In genomic region chr6:11712760-11713159, GRCh38 we compare ENCODE assay signal across 10 cellular contexts.
DNase-seq lines count a peak whose midpoint lies in the region; ATAC-seq and TF ChIP-seq lines count a peak whose summit lies in the region.
"Had no signal": no experiment of that assay in that cellular context is flagged by ENCODE, and none has a peak within 500 bp of the region (broad histone marks: within the 10 kb centered on the region; RNA-seq: fewer than 3 reads in every experiment).

No MANE protein-coding gene starts in this region.

- intact Hi-C loops in CD4-positive, alpha-beta T cell (cut with DNase I, micrococcal nuclease), result loop anchor here (5.0 kb wide), 4 partner anchors 65 to 340 kb away; partner anchors contain the start of genes ADTRP (in 1 of the 2) and HIVEP1 (in 1 of the 2)
- intact Hi-C loops in mucosa of descending colon (cut with DNase I, micrococcal nuclease), result no loop called here

- H3K4me3 Mint-ChIP-seq in CD4-positive, alpha-beta T cell, result no peak overlapping the region

- H3K4me3 ChIP-seq in mucosa of descending colon (no peak overlapping the region), H7 (ENCODE audit: insufficient read depth, low read depth, low read length) (no peak overlapping the region)

- peak overlapping the region; percentile 77 for H3K27ac ChIP-seq in CD4-positive, alpha-beta T cell (ENCODE audit: low read depth, low read length)
- H3K27ac ChIP-seq: VCaP had no signal

- POLR2A ChIA-PET in CD4-positive, alpha-beta T cell (lab: Charles Lee), result interaction anchor here (1.2 to 7.8 kb wide), 5 partner anchors 11 to 299 kb away, joined by 3 to 89 read pairs (median 12); partner anchors contain the start of gene HIVEP1

- TF ChIP-seq RAD21 in Ishikawa (IDR thresholded peaks at IDR 0.05; ENCODE audit: low read depth), result no peak

- CTCF ChIA-PET in CD4-positive, alpha-beta T cell (lab: Charles Lee), result no interaction called here

- no peaks in the 10 kb centered on the region for H3K4me1 ChIP-seq in mucosa of descending colon (ENCODE audit: low read depth)

- H3K9me3 ChIP-seq in CD4-positive, alpha-beta T cell (ENCODE audit: control insufficient read depth, low read length), result no peaks in the 10 kb centered on the region
- no peaks in the 10 kb centered on the region for H3K9me3 ChIP-seq in mucosa of descending colon

- no peaks in the 10 kb centered on the region for H3K27me3 ChIP-seq in CD4-positive, alpha-beta T cell (ENCODE audit: control insufficient read depth, insufficient read depth, low read length)
- H3K27me3 ChIP-seq in H7 (ENCODE audit: control insufficient read depth, insufficient read depth, low read length), result no peaks in the 10 kb centered on the region

- H3K27ac Mint-ChIP-seq in CD4-positive, alpha-beta T cell, result peak overlapping the region; percentile 100

- TF ChIP-seq CTCF in CD4-positive, alpha-beta T cell (IDR thresholded peaks at IDR 0.05), result no peak
- no peak for TF ChIP-seq CTCF in mucosa of descending colon (IDR thresholded peaks at IDR 0.05)

- no peaks in the 10 kb centered on the region for H3K9me3 Mint-ChIP-seq in CD4-positive, alpha-beta T cell

- DNase-seq in CD4-positive, alpha-beta T cell, result no peak
- peak; percentile 21 for DNase-seq in activated naive CD8-positive, alpha-beta T cell treated with anti-CD3 and anti-CD28 coated beads, Interleukin-2, amount 50 U/mL, for 16 hours (ENCODE audit: low read depth, low spot score)
- DNase-seq in mucosa of descending colon (no peak), GM19240 (ENCODE audit: insufficient read length, low spot score) (no peak), H7 (no peak), NCI-H146 (lab: John Stamatoyannopoulos, UW) (no peak)
- DNase-seq: NCI-H1436 treated with DMSO at 0.1 percent for 48 hours had no signal

- ATAC-seq in CD4-positive, alpha-beta T cell (ENCODE audit: poor library complexity), result no peak
- ATAC-seq in mucosa of descending colon (peak; percentile 6), GM21360 (IDR thresholded peaks at IDR 0.05; ENCODE audit: unreplicated experiment) (no peak)

- peaks cover 11% of the 10 kb centered on the region for H3K36me3 Mint-ChIP-seq in CD4-positive, alpha-beta T cell (ENCODE audit: low read depth)

- H3K36me3 ChIP-seq in mucosa of descending colon (ENCODE audit: low read depth) (no peaks in the 10 kb centered on the region), H7 (replicated peaks; ENCODE audit: control insufficient read depth, insufficient read depth, low read length) (no peaks in the 10 kb centered on the region)

- peaks cover 86% of the 10 kb centered on the region for H3K4me1 Mint-ChIP-seq in CD4-positive, alpha-beta T cell (ENCODE audit: low read depth)

- TF ChIP-seq EP300 in Ishikawa (IDR thresholded peaks at IDR 0.05; ENCODE audit: borderline replicate concordance), result no peak

- no peaks in the 10 kb centered on the region for H3K27me3 Mint-ChIP-seq in CD4-positive, alpha-beta T cell

TF ChIP-seq in Ishikawa, 13 proteins besides CTCF, POLR2A, EP300 and RAD21:
- no peak for TF ChIP-seq ZBTB7A (IDR thresholded peaks at IDR 0.05; ENCODE audit: low read depth)
- no peak for TF ChIP-seq MAX (IDR thresholded peaks at IDR 0.05)
- no peak for TF ChIP-seq TCF12 (IDR thresholded peaks at IDR 0.05; ENCODE audit: low read depth)
- TF ChIP-seq CEBPB (IDR thresholded peaks at IDR 0.05), result peak; percentile 56; the same call in 1 of the 2 replicates
- no peak for TF ChIP-seq TEAD4 (IDR thresholded peaks at IDR 0.05)
- no peak for TF ChIP-seq EGR1 (IDR thresholded peaks at IDR 0.05)
- no peak for TF ChIP-seq FOXM1 (IDR thresholded peaks at IDR 0.05; ENCODE audit: borderline replicate concordance, low read depth)
- no peak for TF ChIP-seq NFIC (IDR thresholded peaks at IDR 0.05)
- no peak for TF ChIP-seq USF1 (IDR thresholded peaks at IDR 0.05)

Comparison
In these comparisons a context has a peak if more than half of its experiments do, and no peak if none do; other contexts are left out.
1. intact Hi-C loops: an anchor here in CD4-positive, alpha-beta T cell (5.0 kb wide); none called in mucosa of descending colon.